In the genomic region with DNA sequence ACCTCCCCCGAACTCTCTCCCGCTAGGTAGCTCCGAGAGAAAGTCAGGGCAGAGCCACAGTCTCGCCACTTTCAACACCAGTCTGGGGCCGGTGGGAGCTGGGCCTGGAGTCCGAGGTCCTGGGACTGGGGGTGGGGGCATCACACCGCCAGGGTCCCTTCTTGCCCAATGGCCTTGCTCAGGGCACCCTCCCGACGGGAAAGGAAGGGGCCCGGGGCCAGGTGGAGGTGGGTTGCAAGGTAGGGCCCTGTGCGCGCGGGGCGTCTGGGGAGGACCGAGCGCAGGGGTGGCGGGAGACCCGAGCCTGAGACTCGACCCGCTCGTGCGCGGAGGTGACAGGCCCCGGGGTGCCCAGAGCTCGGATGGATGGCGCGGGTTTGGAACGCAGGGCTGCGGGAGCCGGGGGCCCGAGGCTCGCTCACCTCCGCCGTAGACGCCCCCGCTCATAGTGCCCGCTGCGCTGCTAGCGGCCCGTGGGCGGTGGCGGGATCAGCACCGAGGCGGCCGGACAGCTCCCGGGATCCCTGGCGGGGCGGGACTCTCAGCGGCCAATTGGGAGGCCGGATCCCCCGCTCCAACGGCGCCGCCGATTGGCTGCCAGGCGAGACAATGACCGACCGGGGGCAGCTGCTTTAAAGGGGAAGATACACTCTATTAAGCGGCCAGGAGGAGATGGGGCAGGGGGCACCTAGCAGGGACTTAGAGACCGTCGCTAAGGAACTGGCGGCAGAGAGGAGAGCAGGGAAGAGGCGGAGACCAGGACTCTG, we compare ENCODE assay signal across 1 cellular context.
A peak's percentile ranks its signal among the peaks of the same experiment; 100 is the strongest.
TF ChIP-seq lines count a peak whose summit lies in the region.

A gene (minus strand): TSS at position 541 of the 767 bp plus-strand sequence. CDS start 94 bp downstream, at position 447.

TF ChIP-seq in HEK293, 187 proteins besides CTCF, POLR2A, EP300 and RAD21 (continued from another document):
- TF ChIP-seq, protein P1, sequence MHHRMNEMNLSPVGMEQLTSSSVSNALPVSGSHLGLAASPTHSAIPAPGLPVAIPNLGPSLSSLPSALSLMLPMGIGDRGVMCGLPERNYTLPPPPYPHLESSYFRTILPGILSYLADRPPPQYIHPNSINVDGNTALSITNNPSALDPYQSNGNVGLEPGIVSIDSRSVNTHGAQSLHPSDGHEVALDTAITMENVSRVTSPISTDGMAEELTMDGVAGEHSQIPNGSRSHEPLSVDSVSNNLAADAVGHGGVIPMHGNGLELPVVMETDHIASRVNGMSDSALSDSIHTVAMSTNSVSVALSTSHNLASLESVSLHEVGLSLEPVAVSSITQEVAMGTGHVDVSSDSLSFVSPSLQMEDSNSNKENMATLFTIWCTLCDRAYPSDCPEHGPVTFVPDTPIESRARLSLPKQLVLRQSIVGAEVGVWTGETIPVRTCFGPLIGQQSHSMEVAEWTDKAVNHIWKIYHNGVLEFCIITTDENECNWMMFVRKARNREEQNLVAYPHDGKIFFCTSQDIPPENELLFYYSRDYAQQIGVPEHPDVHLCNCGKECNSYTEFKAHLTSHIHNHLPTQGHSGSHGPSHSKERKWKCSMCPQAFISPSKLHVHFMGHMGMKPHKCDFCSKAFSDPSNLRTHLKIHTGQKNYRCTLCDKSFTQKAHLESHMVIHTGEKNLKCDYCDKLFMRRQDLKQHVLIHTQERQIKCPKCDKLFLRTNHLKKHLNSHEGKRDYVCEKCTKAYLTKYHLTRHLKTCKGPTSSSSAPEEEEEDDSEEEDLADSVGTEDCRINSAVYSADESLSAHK (tag by site-specific recombination; IDR thresholded peaks at IDR 0.05) = no peak
- TF ChIP-seq, protein P2, sequence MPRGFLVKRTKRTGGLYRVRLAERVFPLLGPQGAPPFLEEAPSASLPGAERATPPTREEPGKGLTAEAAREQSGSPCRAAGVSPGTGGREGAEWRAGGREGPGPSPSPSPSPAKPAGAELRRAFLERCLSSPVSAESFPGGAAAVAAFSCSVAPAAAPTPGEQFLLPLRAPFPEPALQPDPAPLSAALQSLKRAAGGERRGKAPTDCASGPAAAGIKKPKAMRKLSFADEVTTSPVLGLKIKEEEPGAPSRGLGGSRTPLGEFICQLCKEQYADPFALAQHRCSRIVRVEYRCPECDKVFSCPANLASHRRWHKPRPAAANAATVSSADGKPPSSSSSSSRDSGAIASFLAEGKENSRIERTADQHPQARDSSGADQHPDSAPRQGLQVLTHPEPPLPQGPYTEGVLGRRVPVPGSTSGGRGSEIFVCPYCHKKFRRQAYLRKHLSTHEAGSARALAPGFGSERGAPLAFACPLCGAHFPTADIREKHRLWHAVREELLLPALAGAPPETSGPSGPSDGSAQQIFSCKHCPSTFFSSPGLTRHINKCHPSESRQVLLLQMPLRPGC (tag by site-specific recombination; IDR thresholded peaks at IDR 0.05) = no peak
- TF ChIP-seq ZBTB20 (tag by site-specific recombination; IDR thresholded peaks at IDR 0.05) (peak; percentile 31; the same call in 1 of the 2 replicates), ZNF791 (tag by site-specific recombination; IDR thresholded peaks at IDR 0.05) (no peak), TRIM28 (IDR thresholded peaks at IDR 0.05; ENCODE audit: borderline replicate concordance, low read length) (no peak), GLIS1 (tag by site-specific recombination; IDR thresholded peaks at IDR 0.05) (peak; percentile 30; the same call in 1 of the 2 replicates), OVOL3 (tag by site-specific recombination; IDR thresholded peaks at IDR 0.05) (no peak), ZNF76 (tag by site-specific recombination; IDR thresholded peaks at IDR 0.05; ENCODE audit: borderline replicate concordance, low read depth) (0 out of 2 replicates have a peak, but pooled peaks have one; percentile 24), ZNF558 (tag by site-specific recombination; IDR thresholded peaks at IDR 0.05) (no peak), ZNF404 (tag by site-specific recombination; IDR thresholded peaks at IDR 0.05) (no peak), ZNF768 (tag by site-specific recombination; IDR thresholded peaks at IDR 0.05) (no peak)
- TF ChIP-seq, protein P3, sequence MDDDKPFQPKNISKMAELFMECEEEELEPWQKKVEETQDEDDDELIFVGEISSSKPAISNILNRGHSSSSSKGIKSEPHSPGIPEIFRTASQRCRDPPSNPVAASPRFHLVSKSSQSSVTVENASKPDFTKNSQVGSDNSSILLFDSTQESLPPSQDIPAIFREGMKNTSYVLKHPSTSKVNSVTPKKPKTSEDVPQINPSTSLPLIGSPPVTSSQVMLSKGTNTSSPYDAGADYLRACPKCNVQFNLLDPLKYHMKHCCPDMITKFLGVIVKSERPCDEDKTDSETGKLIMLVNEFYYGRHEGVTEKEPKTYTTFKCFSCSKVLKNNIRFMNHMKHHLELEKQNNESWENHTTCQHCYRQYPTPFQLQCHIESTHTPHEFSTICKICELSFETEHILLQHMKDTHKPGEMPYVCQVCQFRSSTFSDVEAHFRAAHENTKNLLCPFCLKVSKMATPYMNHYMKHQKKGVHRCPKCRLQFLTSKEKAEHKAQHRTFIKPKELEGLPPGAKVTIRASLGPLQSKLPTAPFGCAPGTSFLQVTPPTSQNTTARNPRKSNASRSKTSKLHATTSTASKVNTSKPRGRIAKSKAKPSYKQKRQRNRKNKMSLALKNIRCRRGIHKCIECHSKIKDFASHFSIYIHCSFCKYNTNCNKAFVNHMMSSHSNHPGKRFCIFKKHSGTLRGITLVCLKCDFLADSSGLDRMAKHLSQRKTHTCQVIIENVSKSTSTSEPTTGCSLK (tag by site-specific recombination; IDR thresholded peaks at IDR 0.05) = no peak
- TF ChIP-seq, protein P4, sequence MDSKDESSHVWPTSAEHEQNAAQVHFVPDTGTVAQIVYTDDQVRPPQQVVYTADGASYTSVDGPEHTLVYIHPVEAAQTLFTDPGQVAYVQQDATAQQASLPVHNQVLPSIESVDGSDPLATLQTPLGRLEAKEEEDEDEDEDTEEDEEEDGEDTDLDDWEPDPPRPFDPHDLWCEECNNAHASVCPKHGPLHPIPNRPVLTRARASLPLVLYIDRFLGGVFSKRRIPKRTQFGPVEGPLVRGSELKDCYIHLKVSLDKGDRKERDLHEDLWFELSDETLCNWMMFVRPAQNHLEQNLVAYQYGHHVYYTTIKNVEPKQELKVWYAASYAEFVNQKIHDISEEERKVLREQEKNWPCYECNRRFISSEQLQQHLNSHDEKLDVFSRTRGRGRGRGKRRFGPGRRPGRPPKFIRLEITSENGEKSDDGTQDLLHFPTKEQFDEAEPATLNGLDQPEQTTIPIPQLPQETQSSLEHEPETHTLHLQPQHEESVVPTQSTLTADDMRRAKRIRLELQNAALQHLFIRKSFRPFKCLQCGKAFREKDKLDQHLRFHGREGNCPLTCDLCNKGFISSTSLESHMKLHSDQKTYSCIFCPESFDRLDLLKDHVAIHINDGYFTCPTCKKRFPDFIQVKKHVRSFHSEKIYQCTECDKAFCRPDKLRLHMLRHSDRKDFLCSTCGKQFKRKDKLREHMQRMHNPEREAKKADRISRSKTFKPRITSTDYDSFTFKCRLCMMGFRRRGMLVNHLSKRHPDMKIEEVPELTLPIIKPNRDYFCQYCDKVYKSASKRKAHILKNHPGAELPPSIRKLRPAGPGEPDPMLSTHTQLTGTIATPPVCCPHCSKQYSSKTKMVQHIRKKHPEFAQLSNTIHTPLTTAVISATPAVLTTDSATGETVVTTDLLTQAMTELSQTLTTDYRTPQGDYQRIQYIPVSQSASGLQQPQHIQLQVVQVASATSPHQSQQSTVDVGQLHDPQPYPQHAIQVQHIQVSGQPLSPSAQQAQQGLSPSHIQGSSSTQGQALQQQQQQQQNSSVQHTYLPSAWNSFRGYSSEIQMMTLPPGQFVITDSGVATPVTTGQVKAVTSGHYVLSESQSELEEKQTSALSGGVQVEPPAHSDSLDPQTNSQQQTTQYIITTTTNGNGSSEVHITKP (tag by site-specific recombination; IDR thresholded peaks at IDR 0.05) = no peak
- TF ChIP-seq, protein P5, sequence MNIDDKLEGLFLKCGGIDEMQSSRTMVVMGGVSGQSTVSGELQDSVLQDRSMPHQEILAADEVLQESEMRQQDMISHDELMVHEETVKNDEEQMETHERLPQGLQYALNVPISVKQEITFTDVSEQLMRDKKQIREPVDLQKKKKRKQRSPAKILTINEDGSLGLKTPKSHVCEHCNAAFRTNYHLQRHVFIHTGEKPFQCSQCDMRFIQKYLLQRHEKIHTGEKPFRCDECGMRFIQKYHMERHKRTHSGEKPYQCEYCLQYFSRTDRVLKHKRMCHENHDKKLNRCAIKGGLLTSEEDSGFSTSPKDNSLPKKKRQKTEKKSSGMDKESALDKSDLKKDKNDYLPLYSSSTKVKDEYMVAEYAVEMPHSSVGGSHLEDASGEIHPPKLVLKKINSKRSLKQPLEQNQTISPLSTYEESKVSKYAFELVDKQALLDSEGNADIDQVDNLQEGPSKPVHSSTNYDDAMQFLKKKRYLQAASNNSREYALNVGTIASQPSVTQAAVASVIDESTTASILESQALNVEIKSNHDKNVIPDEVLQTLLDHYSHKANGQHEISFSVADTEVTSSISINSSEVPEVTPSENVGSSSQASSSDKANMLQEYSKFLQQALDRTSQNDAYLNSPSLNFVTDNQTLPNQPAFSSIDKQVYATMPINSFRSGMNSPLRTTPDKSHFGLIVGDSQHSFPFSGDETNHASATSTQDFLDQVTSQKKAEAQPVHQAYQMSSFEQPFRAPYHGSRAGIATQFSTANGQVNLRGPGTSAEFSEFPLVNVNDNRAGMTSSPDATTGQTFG (tag by site-specific recombination; IDR thresholded peaks at IDR 0.05; ENCODE audit: borderline replicate concordance) = no peak
- TF ChIP-seq, protein P6, sequence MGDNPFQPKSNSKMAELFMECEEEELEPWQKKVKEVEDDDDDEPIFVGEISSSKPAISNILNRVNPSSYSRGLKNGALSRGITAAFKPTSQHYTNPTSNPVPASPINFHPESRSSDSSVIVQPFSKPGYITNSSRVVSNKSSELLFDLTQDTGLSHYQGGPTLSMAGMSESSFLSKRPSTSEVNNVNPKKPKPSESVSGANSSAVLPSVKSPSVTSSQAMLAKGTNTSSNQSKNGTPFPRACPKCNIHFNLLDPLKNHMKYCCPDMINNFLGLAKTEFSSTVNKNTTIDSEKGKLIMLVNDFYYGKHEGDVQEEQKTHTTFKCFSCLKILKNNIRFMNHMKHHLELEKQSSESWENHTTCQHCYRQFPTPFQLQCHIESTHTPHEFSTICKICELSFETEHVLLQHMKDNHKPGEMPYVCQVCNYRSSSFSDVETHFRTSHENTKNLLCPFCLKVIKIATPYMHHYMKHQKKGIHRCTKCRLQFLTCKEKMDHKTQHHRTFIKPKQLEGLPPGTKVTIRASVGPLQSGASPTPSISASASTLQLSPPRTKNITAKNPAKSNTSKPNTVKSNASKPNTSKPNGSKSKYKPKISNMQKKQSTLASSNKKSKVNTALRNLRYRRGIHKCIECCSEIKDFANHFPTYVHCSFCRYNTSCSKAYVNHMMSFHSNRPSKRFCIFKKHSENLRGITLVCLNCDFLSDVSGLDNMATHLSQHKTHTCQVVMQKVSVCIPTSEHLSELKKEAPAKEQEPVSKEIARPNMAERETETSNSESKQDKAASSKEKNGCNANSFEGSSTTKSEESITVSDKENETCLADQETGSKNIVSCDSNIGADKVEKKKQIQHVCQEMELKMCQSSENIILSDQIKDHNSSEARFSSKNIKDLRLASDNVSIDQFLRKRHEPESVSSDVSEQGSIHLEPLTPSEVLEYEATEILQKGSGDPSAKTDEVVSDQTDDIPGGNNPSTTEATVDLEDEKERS (tag by site-specific recombination; IDR thresholded peaks at IDR 0.05) = no peak
